ENCODE assay signal across 8 cellular contexts in genomic region chrX:80808854-80809493, GRCh38. TPM values are rescaled to one million over a fixed set of nuclear protein-coding genes. Genes with fewer than 3 reads are reported as not detected.
DNase-seq lines count a peak whose midpoint lies in the region; ATAC-seq and TF ChIP-seq lines count a peak whose summit lies in the region.

No MANE protein-coding gene starts in this region.

- H3K4me1 ChIP-seq in heart left ventricle (peaks cover 0 to 11% (median 0%) of the 10 kb centered on the region in 12 donors), iPS-18a (ENCODE audit: control insufficient read depth, low read depth, low read length) (peaks cover 3% of the 10 kb centered on the region)

- peak overlapping the region; percentile 32 to 89 (median 66) for H3K4me3 ChIP-seq in heart left ventricle
- H3K4me3 ChIP-seq in iPS-18a (ENCODE audit: low read length) = peak overlapping the region; percentile 84
- H3K4me3 ChIP-seq in skeletal muscle cell (ENCODE audit: low read depth, low read length) = peak overlapping the region; percentile 73

- TF ChIP-seq POLR2A in heart left ventricle (IDR thresholded peaks at IDR 0.05) (no peak), Raji (IDR thresholded peaks at IDR 0.05; ENCODE audit: insufficient read depth, low read depth, low read length) (peak; percentile 43; the same call in 1 of the 2 replicates)

- peak overlapping the region; percentile 42 for H3K9ac ChIP-seq in iPS-18a (ENCODE audit: low read length)

- H3K36me3 ChIP-seq in heart left ventricle = no peaks in the 10 kb centered on the region
- no peaks in the 10 kb centered on the region for H3K36me3 ChIP-seq in iPS-18a (ENCODE audit: control insufficient read depth, low read depth, low read length)

- no peak for TF ChIP-seq CTCF in heart left ventricle (IDR thresholded peaks at IDR 0.05)

- DNase-seq in heart left ventricle (peak in 4 of 5 donors; percentile 7 to 38 (median 22)), Right ventricle myocardium superior (no peak), anterior cingulate cortex (lab: John Stamatoyannopoulos, UW) (peak in 34 of 58 donors; percentile 0 to 47 (median 6)), skeletal muscle cell (ENCODE audit: low read depth) (no peak), T1000 (lab: John Stamatoyannopoulos, UW) (no peak)

- no peaks in the 10 kb centered on the region for H3K9me3 ChIP-seq in heart left ventricle
- H3K9me3 ChIP-seq in iPS-18a (ENCODE audit: control insufficient read depth, low read depth, low read length) = peaks cover 8% of the 10 kb centered on the region

- no peaks in the 10 kb centered on the region for H3K27me3 ChIP-seq in heart left ventricle
- no peaks in the 10 kb centered on the region for H3K27me3 ChIP-seq in iPS-18a (ENCODE audit: control insufficient read depth, insufficient read depth, low read length)

- ATAC-seq in heart left ventricle (peak in 2 of 4 donors; percentile 6 to 9), Right ventricle myocardium superior (ENCODE audit: poor library complexity) (no peak), HG03175 (IDR thresholded peaks at IDR 0.05; ENCODE audit: unreplicated experiment) (no peak)

- H3K27ac ChIP-seq in heart left ventricle (peak overlapping the region; percentile 71 to 88 (median 82)), iPS-18a (ENCODE audit: low read length) (no peak overlapping the region)

- intact Hi-C loops in heart left ventricle (cut with DNase I) = loop anchor here in 1 of 10 donors (2.0 kb wide), 1 partner anchor 312 kb away; no protein-coding TSS in a partner anchor
- intact Hi-C loops in Right ventricle myocardium superior (cut with DNase I) = no loop called here

- 0 to 44% (median 15%) methylated on average over 23 to 26 of the region's 26 CpGs for WGBS in heart left ventricle, 4 donors

RNA-seq across cellular contexts. Expression of gene BRWD3, which starts 0.7 kb away (rescaled TPM):
- total RNA-seq in heart left ventricle (10 to 100 TPM in 1 of 9 donors, 1 to 10 TPM in 8; 2.7 to 10.3 (median 5.9) TPM), Right ventricle myocardium superior (7.1 TPM)
- polyA plus RNA-seq in heart left ventricle = 1 to 10 TPM; 1.4 to 3.7 TPM

Comparison
In these comparisons a context has a peak if more than half of its experiments do, and no peak if none do; other contexts are left out.
1. DNase-seq: peak in heart left ventricle (4 of 5) and anterior cingulate cortex (34 of 58); none in Right ventricle myocardium superior (single experiment), skeletal muscle cell (single experiment) and T1000 (single experiment).
2. Peak in every context shown above with its lines, with median percentiles within 50 percentile points of each other: H3K4me3 ChIP-seq.